ENCODE assay signal across 11 cellular contexts in the genomic region with DNA sequence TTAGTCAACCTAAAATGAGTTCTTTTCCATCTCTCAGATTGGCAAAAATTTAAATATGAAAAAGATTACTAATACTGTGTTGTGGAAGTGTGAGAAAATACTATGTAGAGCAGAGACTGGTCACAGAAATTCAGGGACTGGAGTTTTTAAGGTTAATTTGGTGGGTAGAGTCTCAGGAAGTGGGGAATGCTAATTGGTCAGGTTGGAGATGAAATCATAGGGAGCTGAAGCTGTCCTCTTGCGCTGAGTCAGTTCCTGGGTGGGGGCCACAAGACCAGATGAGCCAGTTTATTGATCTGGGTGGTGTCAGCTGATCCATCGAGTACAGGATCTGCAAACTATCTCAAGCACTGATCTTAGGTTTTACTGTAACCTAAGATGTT. TPM values are rescaled to one million over a fixed set of nuclear protein-coding genes. Genes with fewer than 3 reads are reported as not detected.
DNase-seq lines count a peak whose midpoint lies in the region; ATAC-seq and TF ChIP-seq lines count a peak whose summit lies in the region.
"Had no signal": no experiment of that assay in that cellular context is flagged by ENCODE, and none has a peak within 500 bp of the region (broad histone marks: within the 10 kb centered on the region; RNA-seq: fewer than 3 reads in every experiment).

No MANE protein-coding gene starts in this region.

- CTCF ChIA-PET in activated CD4-positive, alpha-beta T cell treated with anti-CD3 and anti-CD28 coated beads, Interleukin-2, amount 10 ng/mL, durations not matched to agents 7 days and 5 days (lab: Charles Lee): interaction anchor here (0.6 to 1.2 kb wide), 2 partner anchors 9 to 53 kb away, joined by 3 read pairs; no protein-coding TSS in a partner anchor

- no peaks in the 10 kb centered on the region for H3K36me3 Mint-ChIP-seq in activated CD4-positive, alpha-beta T cell treated with anti-CD3 and anti-CD28 coated beads, Interleukin-2, amount 10 ng/mL, durations not matched to agents 7 days and 5 days (ENCODE audit: low read depth)

- no peaks in the 10 kb centered on the region for H3K9me3 Mint-ChIP-seq in activated CD4-positive, alpha-beta T cell treated with anti-CD3 and anti-CD28 coated beads, Interleukin-2, amount 10 ng/mL, durations not matched to agents 7 days and 5 days

- H3K4me1 Mint-ChIP-seq in activated CD4-positive, alpha-beta T cell treated with anti-CD3 and anti-CD28 coated beads, Interleukin-2, amount 10 ng/mL, durations not matched to agents 7 days and 5 days: peaks cover 44% of the 10 kb centered on the region

- peaks cover 14% of the 10 kb centered on the region for H3K27me3 Mint-ChIP-seq in activated CD4-positive, alpha-beta T cell treated with anti-CD3 and anti-CD28 coated beads, Interleukin-2, amount 10 ng/mL, durations not matched to agents 7 days and 5 days

- peak overlapping the region; percentile 81 for H3K27ac Mint-ChIP-seq in activated CD4-positive, alpha-beta T cell treated with anti-CD3 and anti-CD28 coated beads, Interleukin-2, amount 10 ng/mL, durations not matched to agents 7 days and 5 days

- ATAC-seq in GM21723 (IDR thresholded peaks at IDR 0.05; ENCODE audit: unreplicated experiment) (no peak), GM21447 (IDR thresholded peaks at IDR 0.05; ENCODE audit: unreplicated experiment) (no peak)
- ATAC-seq: Panc1 had no signal

- no peak overlapping the region for H3K4me3 ChIP-seq in fibroblast of mammary gland (ENCODE audit: control insufficient read depth, low read depth, low read length)
- H3K4me3 ChIP-seq: BLaER1, stomach had no signal

- POLR2A ChIA-PET in activated CD4-positive, alpha-beta T cell treated with anti-CD3 and anti-CD28 coated beads, Interleukin-2, amount 10 ng/mL, durations not matched to agents 7 days and 5 days (lab: Charles Lee): no interaction called here

- peak; percentile 10 for DNase-seq in stimulated activated naive CD4-positive, alpha-beta T cell treated with Interleukin-2 at 50 U/mL for 16 hours (lab: John Stamatoyannopoulos, UW)
- no peak for DNase-seq in stimulated activated naive CD4-positive, alpha-beta T cell (lab: John Stamatoyannopoulos, UW)
- peak; percentile 21 for DNase-seq in activated CD4-positive, alpha-beta T cell treated with anti-CD3 and anti-CD28 coated beads, Interleukin-2, amount 10 ng/mL, durations not matched to agents 7 days and 5 days
- DNase-seq in fibroblast of mammary gland (ENCODE audit: low read depth) (peak; percentile 40), DMS114 treated with DMSO at 0.1 percent for 48 hours (lab: John Stamatoyannopoulos, UW; ENCODE audit: unreplicated experiment) (no peak), iPS-NIHi11 (ENCODE audit: low spot score) (no peak)
- DNase-seq: stomach had no signal

- no peak overlapping the region for H3K4me3 Mint-ChIP-seq in activated CD4-positive, alpha-beta T cell treated with anti-CD3 and anti-CD28 coated beads, Interleukin-2, amount 10 ng/mL, durations not matched to agents 7 days and 5 days

- no peak for TF ChIP-seq CTCF in fibroblast of mammary gland (conservative IDR thresholded peaks at IDR 0.05; ENCODE audit: control insufficient read depth, insufficient read depth, low read depth, low read length)

RNA-seq across cellular contexts. Expression of gene TMEM86A, which starts 29.4 kb away (rescaled TPM):
- under 1 TPM; 0.25 to 0.42 TPM for total RNA-seq in activated CD4-positive, alpha-beta T cell treated with anti-CD3 and anti-CD28 coated beads, Interleukin-2, amount 10 ng/mL, durations not matched to agents 7 days and 5 days

RNA-seq across cellular contexts. Expression of gene SPTY2D1, which starts 35.1 kb away (rescaled TPM):
- total RNA-seq in activated CD4-positive, alpha-beta T cell treated with anti-CD3 and anti-CD28 coated beads, Interleukin-2, amount 10 ng/mL, durations not matched to agents 7 days and 5 days: 10 to 100 TPM; 26.9 to 31.0 TPM

RNA-seq across cellular contexts. Expression of gene IGSF22, which starts 56.8 kb away (rescaled TPM):
- under 1 TPM in 1 of 2 experiments, not detected in 1; 0.05 TPM for total RNA-seq in activated CD4-positive, alpha-beta T cell treated with anti-CD3 and anti-CD28 coated beads, Interleukin-2, amount 10 ng/mL, durations not matched to agents 7 days and 5 days

Comparison
In these comparisons a context has a peak if more than half of its experiments do, and no peak if none do; other contexts are left out.
1. DNase-seq: peak in stimulated activated naive CD4-positive, alpha-beta T cell treated with Interleukin-2 at 50 U/mL for 16 hours (single experiment), activated CD4-positive, alpha-beta T cell treated with anti-CD3 and anti-CD28 coated beads, Interleukin-2, amount 10 ng/mL, durations not matched to agents 7 days and 5 days (single experiment) and fibroblast of mammary gland (single experiment); none in stimulated activated naive CD4-positive, alpha-beta T cell (0 of 6), DMS114 treated with DMSO at 0.1 percent for 48 hours (single experiment) and iPS-NIHi11 (single experiment).